In genomic region chr19:55216461-55217198, GRCh38 we compare ENCODE assay signal across 8 cellular contexts. TPM values are rescaled to one million over a fixed set of nuclear protein-coding genes. Genes with fewer than 3 reads are reported as not detected.
DNase-seq lines count a peak whose midpoint lies in the region; ATAC-seq lines count a peak whose summit lies in the region.

No MANE protein-coding gene starts in this region.

- H3K36me3 ChIP-seq in rectal smooth muscle tissue (ENCODE audit: control insufficient read depth, insufficient read depth, low read length), result no peaks in the 10 kb centered on the region

- no peak overlapping the region for H3K9ac ChIP-seq in rectal smooth muscle tissue (ENCODE audit: low read length)

- H3K27me3 ChIP-seq in rectal smooth muscle tissue (ENCODE audit: control insufficient read depth, insufficient read depth, low read length), result no peaks in the 10 kb centered on the region

- DNase-seq in G401 (ENCODE audit: low spot score), result peak; percentile 97
- peak; percentile 97 for DNase-seq in NCI-H1436 (lab: John Stamatoyannopoulos, UW)
- peak; percentile 100 for DNase-seq in SW480 (ENCODE audit: low spot score)
- DNase-seq in brain pericyte (ENCODE audit: low read depth, low spot score), result peak; percentile 93
- DNase-seq in iPS DF 19.7 (ENCODE audit: low read depth, low spot score), result peak; percentile 93

- in situ Hi-C loops in G401 (cut with HindIII; ENCODE audit: low sequenced_read_pairs), result no loop called here

- peak overlapping the region; percentile 21 for H3K27ac ChIP-seq in rectal smooth muscle tissue (ENCODE audit: low read depth, low read length)

- no peaks in the 10 kb centered on the region for H3K4me1 ChIP-seq in rectal smooth muscle tissue (ENCODE audit: control insufficient read depth, insufficient read depth, low read length)

- peak overlapping the region; percentile 59 for H3K4me3 ChIP-seq in rectal smooth muscle tissue (ENCODE audit: low read length)

- ATAC-seq in HG02885 (IDR thresholded peaks at IDR 0.05; ENCODE audit: poor library complexity, unreplicated experiment), result no peak
- no peak for ATAC-seq in GM19328 (IDR thresholded peaks at IDR 0.05; ENCODE audit: unreplicated experiment)

RNA-seq across cellular contexts. Expression of gene PTPRH, which starts 7.3 kb away (rescaled TPM):
- 5.2 and 20.7 TPM in 2 replicates for total RNA-seq in G401 (2014; rRNA removed; shearing (Covaris generic))

RNA-seq across cellular contexts. Expression of gene TMEM86B, which starts 11.9 kb away (rescaled TPM):
- total RNA-seq in G401 (2014; rRNA removed; shearing (Covaris generic)), result 0.62 and 1.5 TPM in 2 replicates

RNA-seq across cellular contexts. Expression of gene SYT5, which starts 36.5 kb away (rescaled TPM):
- total RNA-seq in G401 (2014; rRNA removed; shearing (Covaris generic)), result 0.85 and 1.2 TPM in 2 replicates

RNA-seq across cellular contexts. Expression of gene PPP6R1, which starts 42.2 kb away (rescaled TPM):
- total RNA-seq in G401 (2014; rRNA removed; shearing (Covaris generic)), result 104 and 109 TPM in 2 replicates

RNA-seq across cellular contexts. Expression of gene DNAAF3, which starts 50.2 kb away (rescaled TPM):
- total RNA-seq in G401 (2014; rRNA removed; shearing (Covaris generic)), result 25.2 and 37.7 TPM in 2 replicates
